In genomic region chr4:184464759-184465454, GRCh38 we compare ENCODE assay signal across 24 cellular contexts. TPM values are rescaled to one million over a fixed set of nuclear protein-coding genes. Genes with fewer than 3 reads are reported as not detected.
DNase-seq lines count a peak whose midpoint lies in the region; ATAC-seq and TF ChIP-seq lines count a peak whose summit lies in the region.
"Had no signal": no experiment of that assay in that cellular context is flagged by ENCODE, and none has a peak within 500 bp of the region (broad histone marks: within the 10 kb centered on the region; RNA-seq: fewer than 3 reads in every experiment).

No MANE protein-coding gene starts in this region.

- ATAC-seq in left cardiac atrium (no peak), upper lobe of left lung (ENCODE audit: low FRiP score in 2 of 2) (no peak)
- ATAC-seq in stimulated activated naive B cell treated with anti-CD40 and anti-IgM and Interleukin-4, amounts not matched to agents 10 μg/mL and 1 μg/mL and 100 μg/mL, for 72 hours (replicated peaks): no peak

- no peak for TF ChIP-seq EP300 in upper lobe of left lung (IDR thresholded peaks at IDR 0.05)

- no peaks in the 10 kb centered on the region for H3K36me3 ChIP-seq in liver (ENCODE audit: control insufficient read depth in 4 of 4, insufficient read depth in 3 of 4, low read depth in 1 of 4, low read length in 3 of 4)
- H3K36me3 ChIP-seq in upper lobe of left lung: no peaks in the 10 kb centered on the region
- H3K36me3 ChIP-seq: ovary, Peyer's patch, sigmoid colon, uterus had no signal

- no peak overlapping the region for H3K4me3 Mint-ChIP-seq in activated naive CD8-positive, alpha-beta T cell treated with anti-CD3 and anti-CD28 coated beads for 36 hours
- H3K4me3 Mint-ChIP-seq in stimulated activated naive B cell treated with anti-CD40 and anti-IgM and Interleukin-4, amounts not matched to agents 10 μg/mL and 1 μg/mL and 100 μg/mL, for 72 hours: no peak overlapping the region
- H3K4me3 Mint-ChIP-seq: IgD-negative memory B cell had no signal

- H3K4me3 ChIP-seq in liver (ENCODE audit: low read depth in 1 of 3, low read length in 3 of 3) (no peak overlapping the region), upper lobe of left lung (no peak overlapping the region)
- H3K4me3 ChIP-seq: ovary, Peyer's patch, sigmoid colon, uterus had no signal

- H3K9ac ChIP-seq in liver (ENCODE audit: low read depth in 1 of 2, low read length in 2 of 2): no peak overlapping the region

- H3K4me1 Mint-ChIP-seq in activated naive CD8-positive, alpha-beta T cell treated with anti-CD3 and anti-CD28 coated beads for 36 hours: peaks cover 65% of the 10 kb centered on the region
- H3K4me1 Mint-ChIP-seq in stimulated activated naive B cell treated with anti-CD40 and anti-IgM and Interleukin-4, amounts not matched to agents 10 μg/mL and 1 μg/mL and 100 μg/mL, for 72 hours: peaks cover 45 to 94% of the 10 kb centered on the region in 2 donors

- peak overlapping the region; percentile 63 for H3K27ac Mint-ChIP-seq in activated naive CD8-positive, alpha-beta T cell treated with anti-CD3 and anti-CD28 coated beads for 36 hours
- H3K27ac Mint-ChIP-seq in stimulated activated naive B cell treated with anti-CD40 and anti-IgM and Interleukin-4, amounts not matched to agents 10 μg/mL and 1 μg/mL and 100 μg/mL, for 72 hours: peak overlapping the region; percentile 82

- H3K36me3 Mint-ChIP-seq in activated naive CD8-positive, alpha-beta T cell treated with anti-CD3 and anti-CD28 coated beads for 36 hours: peaks cover 35% of the 10 kb centered on the region
- peaks cover 17 to 41% of the 10 kb centered on the region in 2 donors for H3K36me3 Mint-ChIP-seq in stimulated activated naive B cell treated with anti-CD40 and anti-IgM and Interleukin-4, amounts not matched to agents 10 μg/mL and 1 μg/mL and 100 μg/mL, for 72 hours

- no peaks in the 10 kb centered on the region for H3K27me3 Mint-ChIP-seq in activated naive CD8-positive, alpha-beta T cell treated with anti-CD3 and anti-CD28 coated beads for 36 hours
- no peaks in the 10 kb centered on the region for H3K27me3 Mint-ChIP-seq in stimulated activated naive B cell treated with anti-CD40 and anti-IgM and Interleukin-4, amounts not matched to agents 10 μg/mL and 1 μg/mL and 100 μg/mL, for 72 hours
- H3K27me3 Mint-ChIP-seq: IgD-negative memory B cell had no signal

- 75% methylated on average over 5 of the region's 5 CpGs for WGBS in liver
- WGBS in upper lobe of left lung, 2 donors: 76 to 80% methylated on average over 5 of the region's 5 CpGs

- peak in 1 of 2 donors; percentile 5 for TF ChIP-seq RAD21 in liver (IDR thresholded peaks at IDR 0.05)

- peaks cover 6 to 65% (median 48%) of the 10 kb centered on the region in 4 donors for H3K4me1 ChIP-seq in liver (ENCODE audit: control insufficient read depth in 4 of 4, insufficient read depth in 4 of 4, low read length in 3 of 4)
- peaks cover 20 to 66% (median 45%) of the 10 kb centered on the region in 4 donors for H3K4me1 ChIP-seq in upper lobe of left lung
- H3K4me1 ChIP-seq: uterus had no signal

- no peaks in the 10 kb centered on the region for H3K27me3 ChIP-seq in liver (ENCODE audit: control insufficient read depth in 4 of 4, insufficient read depth in 4 of 4, low read length in 3 of 4)
- no peaks in the 10 kb centered on the region for H3K27me3 ChIP-seq in upper lobe of left lung
- H3K27me3 ChIP-seq: ovary, Peyer's patch, sigmoid colon, uterus had no signal

- TF ChIP-seq CTCF in liver (IDR thresholded peaks at IDR 0.05; ENCODE audit: low read depth, low read length, missing input control) (no peak), upper lobe of left lung (IDR thresholded peaks at IDR 0.05) (no peak)

- H3K9me3 ChIP-seq in liver (ENCODE audit: control insufficient read depth in 4 of 4, low read length in 3 of 4) (no peaks in the 10 kb centered on the region), upper lobe of left lung (no peaks in the 10 kb centered on the region)
- H3K9me3 ChIP-seq: ovary, Peyer's patch, sigmoid colon, uterus had no signal

- no peaks in the 10 kb centered on the region for H3K9me3 Mint-ChIP-seq in activated naive CD8-positive, alpha-beta T cell treated with anti-CD3 and anti-CD28 coated beads for 36 hours
- no peaks in the 10 kb centered on the region for H3K9me3 Mint-ChIP-seq in stimulated activated naive B cell treated with anti-CD40 and anti-IgM and Interleukin-4, amounts not matched to agents 10 μg/mL and 1 μg/mL and 100 μg/mL, for 72 hours
- H3K9me3 Mint-ChIP-seq: IgD-negative memory B cell had no signal

- intact Hi-C loops in cardiac septum (cut with DNase I) (no loop called here), left cardiac atrium (cut with DNase I) (no loop called here)

- DNase-seq in cardiac septum (ENCODE audit: low spot score) (peak; percentile 39), left cardiac atrium (no peak), SW480 (ENCODE audit: low spot score) (no peak), upper lobe of left lung (no peak), GF-D8 (lab: John Stamatoyannopoulos, UW) (no peak)
- DNase-seq in activated naive CD8-positive, alpha-beta T cell treated with anti-CD3 and anti-CD28 coated beads for 36 hours: no peak
- no peak for DNase-seq in stimulated activated naive B cell treated with anti-CD40 and anti-IgM and Interleukin-4, amounts not matched to agents 10 μg/mL and 1 μg/mL and 100 μg/mL, for 72 hours
- DNase-seq: activated CD4-positive, alpha-beta T cell treated with anti-CD3 and anti-CD28 coated beads, Interleukin-2, amount 50 U/mL, for 48 hours; cerebellar nuclear complex; effector CD4-positive, alpha-beta T cell; foreskin melanocyte; islet precursor cell; NCI-H1105 treated with DMSO at 0.1 percent for 48 hours; NCI-H2081 treated with DMSO at 0.1 percent for 48 hours; NCI-H510A; ovary; Peyer's patch; sigmoid colon; T-helper 2 cell; uterus had no signal

- H3K27ac ChIP-seq in liver (ENCODE audit: low read depth in 1 of 2, low read length in 2 of 2) (peak overlapping the region in 1 of 2 donors; percentile 21), upper lobe of left lung (peak overlapping the region in 2 of 4 donors; percentile 23 to 54)
- H3K27ac ChIP-seq: C4-2B, HL-60, ovary, Peyer's patch, sigmoid colon, uterus had no signal

- TF ChIP-seq POLR2A in upper lobe of left lung (IDR thresholded peaks at IDR 0.05): no peak

TF ChIP-seq in liver, 16 proteins besides CTCF, POLR2A, EP300 and RAD21 (continues in another document):
- TF ChIP-seq YY1 (IDR thresholded peaks at IDR 0.05) (no peak), ZBTB33 (IDR thresholded peaks at IDR 0.05) (no peak), ATF3 (IDR thresholded peaks at IDR 0.05) (no peak), SP1 (IDR thresholded peaks at IDR 0.05) (peak; percentile 24), GABPA (IDR thresholded peaks at IDR 0.05 in 1 of 2, conservative IDR thresholded peaks at IDR 0.05 in 1 of 2) (no peak), FOXA2 (IDR thresholded peaks at IDR 0.05) (peak; percentile 40), NR2F2 (IDR thresholded peaks at IDR 0.05) (no peak), HNF4A (conservative IDR thresholded peaks at IDR 0.05) (peak; percentile 36 to 48), EGR1 (IDR thresholded peaks at IDR 0.05; ENCODE audit: low read depth in 2 of 2) (no peak), REST (IDR thresholded peaks at IDR 0.05) (no peak), HNF4G (IDR thresholded peaks at IDR 0.05) (no peak), JUND (IDR thresholded peaks at IDR 0.05) (no peak)

RNA-seq across cellular contexts. Expression of gene IRF2, which starts 9.4 kb away (rescaled TPM):
- 22.4 TPM for total RNA-seq in cardiac septum
- 10 to 100 TPM; 27.1 to 30.0 TPM for total RNA-seq in left cardiac atrium
- 10 to 100 TPM; 49.1 to 61.4 TPM for total RNA-seq in activated naive CD8-positive, alpha-beta T cell treated with anti-CD3 and anti-CD28 coated beads for 36 hours
- total RNA-seq in liver: 10 to 100 TPM; 24.4 to 25.5 TPM
- 10 to 100 TPM; 12.9 to 20.1 TPM for polyA plus RNA-seq in liver
- 10 to 100 TPM; 25.5 to 46.1 (median 41.7) TPM for total RNA-seq in upper lobe of left lung
